In genomic region chr2:36513661-36514060, GRCh38 we compare ENCODE assay signal across 24 cellular contexts.
DNase-seq lines count a peak whose midpoint lies in the region; ATAC-seq and TF ChIP-seq lines count a peak whose summit lies in the region.
"Had no signal": no experiment of that assay in that cellular context is flagged by ENCODE, and none has a peak within 500 bp of the region (broad histone marks: within the 10 kb centered on the region; RNA-seq: fewer than 3 reads in every experiment).

No MANE protein-coding gene starts in this region.

- peak overlapping the region; percentile 81 for H3K27ac Mint-ChIP-seq in HFFc6
- peak overlapping the region; percentile 34 for H3K27ac Mint-ChIP-seq in osteocyte (ENCODE audit: unreplicated experiment)

- peak overlapping the region; percentile 45; the same call in 1 of the 2 replicates for H3K4me3 Mint-ChIP-seq in HFFc6
- no peak overlapping the region for H3K4me3 Mint-ChIP-seq in osteocyte (ENCODE audit: unreplicated experiment)
- H3K4me3 Mint-ChIP-seq: naive B cell had no signal

- no peak for TF ChIP-seq CTCF in HFFc6 (IDR thresholded peaks at IDR 0.05)
- no peak for TF ChIP-seq CTCF in osteocyte (IDR thresholded peaks at IDR 0.05)

- peaks cover 90% of the 10 kb centered on the region for H3K4me1 Mint-ChIP-seq in HFFc6 (ENCODE audit: low read depth)
- peaks cover 43% of the 10 kb centered on the region for H3K4me1 Mint-ChIP-seq in osteocyte (ENCODE audit: unreplicated experiment)
- H3K4me1 Mint-ChIP-seq: naive B cell had no signal

- H3K36me3 Mint-ChIP-seq in HFFc6 (ENCODE audit: low read depth) (peaks cover 91% of the 10 kb centered on the region), osteocyte (ENCODE audit: unreplicated experiment) (peaks cover 42% of the 10 kb centered on the region)

- ATAC-seq in GM19025 (IDR thresholded peaks at IDR 0.05; ENCODE audit: low read depth, unreplicated experiment) = peak; percentile 41
- peak; percentile 46 for ATAC-seq in HG03378 (IDR thresholded peaks at IDR 0.05; ENCODE audit: unreplicated experiment)
- no peak for ATAC-seq in HG03025 (IDR thresholded peaks at IDR 0.05; ENCODE audit: low FRiP score, unreplicated experiment)
- ATAC-seq: left ventricle myocardium superior had no signal

- H3K9me3 Mint-ChIP-seq in HFFc6 (no peaks in the 10 kb centered on the region), osteocyte (ENCODE audit: unreplicated experiment) (no peaks in the 10 kb centered on the region)
- H3K9me3 Mint-ChIP-seq: naive B cell had no signal

- H3K27me3 Mint-ChIP-seq in HFFc6 (ENCODE audit: insufficient read depth) (peaks cover 49% of the 10 kb centered on the region), osteocyte (ENCODE audit: unreplicated experiment) (no peaks in the 10 kb centered on the region)
- H3K27me3 Mint-ChIP-seq: naive B cell had no signal

- DNase-seq in HFFc6 (no peak), osteocyte (ENCODE audit: extremely low spot score, unreplicated experiment) (no peak), putamen (ENCODE audit: low spot score) (no peak), cerebellar cortex (ENCODE audit: low spot score) (no peak)
- DNase-seq: ACHN; activated CD4-positive, alpha-beta T cell treated with anti-CD3 and anti-CD28 coated beads, Interleukin-2, amount 50 U/mL, for 48 hours; activated CD4-positive, CD25-positive, alpha-beta regulatory T cell; activated CD8-positive, alpha-beta memory T cell treated with anti-CD3 and anti-CD28 coated beads, Interleukin-2, amount 50 U/mL, for 4 hours; activated naive CD4-positive, alpha-beta T cell treated with anti-CD3 and anti-CD28 coated beads, Interleukin-2, amount 50 U/mL, for 16 hours; amniotic stem cell; brain microvascular endothelial cell; DMS53; effector CD4-positive, alpha-beta T cell; GOT3; left ventricle myocardium superior; naive B cell; NCI-H1092 treated with DMSO at 0.1 percent for 48 hours; NCI-H187 treated with DMSO at 0.1 percent for 48 hours; NCI-H526 treated with DMSO at 0.1 percent for 48 hours; stomach; thyroid gland had no signal
